13 cellular contexts compared by ENCODE assay signal in the genomic region with DNA sequence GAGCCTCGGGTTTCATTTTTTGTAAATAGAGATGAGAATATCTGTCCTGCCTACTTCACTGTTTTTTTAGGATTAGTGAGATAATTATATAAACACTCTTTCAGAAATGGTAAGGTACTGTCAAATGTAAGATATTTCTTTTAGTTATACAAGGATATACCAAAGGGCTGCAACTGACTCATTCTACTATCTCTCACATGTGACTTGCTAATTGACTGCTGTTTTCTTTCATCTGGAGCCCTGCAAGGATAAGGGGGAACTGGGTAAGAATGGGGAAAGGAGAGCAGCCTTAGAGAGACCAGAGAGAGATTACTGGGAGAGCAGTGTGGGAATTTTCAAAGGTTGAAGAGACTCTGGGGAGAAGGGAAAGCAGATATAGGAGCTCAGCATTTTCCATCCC. TPM values are rescaled to one million over a fixed set of nuclear protein-coding genes. Genes with fewer than 3 reads are reported as not detected.
DNase-seq lines count a peak whose midpoint lies in the region; ATAC-seq and TF ChIP-seq lines count a peak whose summit lies in the region.
"Had no signal": no experiment of that assay in that cellular context is flagged by ENCODE, and none has a peak within 500 bp of the region (broad histone marks: within the 10 kb centered on the region; RNA-seq: fewer than 3 reads in every experiment).

No MANE protein-coding gene starts in this region.

- peaks cover 55% of the 10 kb centered on the region for H4K20me1 ChIP-seq in OCI-LY3 (ENCODE audit: insufficient read depth, low read length)

- H3K4me3 Mint-ChIP-seq in endodermal cell (no peak overlapping the region), neural crest cell (no peak overlapping the region)

- H3K27me3 Mint-ChIP-seq in endodermal cell (ENCODE audit: insufficient read depth) (no peaks in the 10 kb centered on the region), neural crest cell (ENCODE audit: low read depth) (no peaks in the 10 kb centered on the region)

- no peak overlapping the region for H2AFZ ChIP-seq in OCI-LY3 (ENCODE audit: low read depth, low read length)

- H3K27me3 ChIP-seq in OCI-LY3 (ENCODE audit: low read depth, low read length) (no peaks in the 10 kb centered on the region), endodermal cell (ENCODE audit: control insufficient read depth, insufficient read depth, low read length, poor library complexity, severe bottlenecking) (no peaks in the 10 kb centered on the region)

- H3K36me3 Mint-ChIP-seq in endodermal cell (ENCODE audit: low read depth) (peaks cover 40% of the 10 kb centered on the region), neural crest cell (ENCODE audit: low read depth) (peaks cover 2% of the 10 kb centered on the region)

- in situ Hi-C loops in ACHN (cut with HindIII; ENCODE audit: low pct_ligation_motif_present, low pct_unique_long_range_greater_than_20kb, low sequenced_read_pairs) = no loop called here

- H3K27ac Mint-ChIP-seq in endodermal cell (peak overlapping the region; percentile 54), neural crest cell (ENCODE audit: unreplicated experiment) (peak overlapping the region; percentile 48)

- H3K4me3 ChIP-seq in OCI-LY3 (ENCODE audit: low read length) = no peak overlapping the region
- H3K4me3 ChIP-seq in endodermal cell (ENCODE audit: low read length) = no peak overlapping the region

- H3K79me2 ChIP-seq in OCI-LY3 (ENCODE audit: low read length) = peaks cover 75% of the 10 kb centered on the region

- H3K4me1 ChIP-seq in OCI-LY3 (ENCODE audit: low read length) = peaks cover 10% of the 10 kb centered on the region
- no peaks in the 10 kb centered on the region for H3K4me1 ChIP-seq in endodermal cell (ENCODE audit: control insufficient read depth, insufficient read depth, low read length)

- H3K9me3 Mint-ChIP-seq in endodermal cell = peaks cover 3% of the 10 kb centered on the region
- H3K9me3 Mint-ChIP-seq in neural crest cell = no peaks in the 10 kb centered on the region

- H3K4me2 ChIP-seq in OCI-LY3 (ENCODE audit: low read length) = peak overlapping the region; percentile 15

- TF ChIP-seq CTCF in OCI-LY3 (IDR thresholded peaks at IDR 0.05; ENCODE audit: low read depth, low read length) (no peak), endodermal cell (conservative IDR thresholded peaks at IDR 0.05) (no peak), neural crest cell (conservative IDR thresholded peaks at IDR 0.05) (no peak)

- H3K9me3 ChIP-seq in OCI-LY3 (ENCODE audit: insufficient read depth, low read length) = no peaks in the 10 kb centered on the region
- H3K9me3 ChIP-seq in endodermal cell (ENCODE audit: control insufficient read depth, low read length) = peaks cover 13% of the 10 kb centered on the region

- no peak for ATAC-seq in GM21381 (IDR thresholded peaks at IDR 0.05; ENCODE audit: unreplicated experiment)
- ATAC-seq in GM21619 (IDR thresholded peaks at IDR 0.05; ENCODE audit: unreplicated experiment) = no peak

- H3K27ac ChIP-seq in OCI-LY3 (ENCODE audit: low read length) (0 out of 2 replicates have a peak overlapping the region, but pooled peaks have one; percentile 6), endodermal cell (ENCODE audit: low read depth, low read length) (no peak overlapping the region)
- H3K27ac ChIP-seq: HL-60 had no signal

- peak; percentile 31 for DNase-seq in EL
- DNase-seq in endodermal cell = no peak
- no peak for DNase-seq in neural crest cell (ENCODE audit: low read depth, low spot score)
- DNase-seq in SHP77 treated with DMSO at 0.1 percent for 48 hours (lab: John Stamatoyannopoulos, UW) = no peak
- DNase-seq in ACHN = no peak
- DNase-seq: activated CD4-positive, CD25-positive, alpha-beta regulatory T cell treated with anti-CD3 and anti-CD28 coated beads, Interleukin-2, amount 50 U/mL, for 72 hours; NCI-H1048; NCI-H524; stimulated activated CD8-positive, alpha-beta memory T cell treated with anti-CD3 and anti-CD28 coated beads, Interleukin-4, amount 100 ng/mL, for 48 hours had no signal

- H3K36me3 ChIP-seq in OCI-LY3 (replicated peaks; ENCODE audit: low read depth, low read length) (peaks cover 14% of the 10 kb centered on the region), endodermal cell (ENCODE audit: control insufficient read depth, insufficient read depth, low read length) (peaks cover 20% of the 10 kb centered on the region)

- 60 to 100% methylated on average over 1 of the region's 1 CpG for WGBS in endodermal cell (ENCODE audit: insufficient coverage in 1 of 2, insufficient read length in 1 of 2), 2 experiments

- H3K4me1 Mint-ChIP-seq in endodermal cell = peaks cover 22% of the 10 kb centered on the region
- peaks cover 9% of the 10 kb centered on the region for H3K4me1 Mint-ChIP-seq in neural crest cell

- H3K9ac ChIP-seq in OCI-LY3 (ENCODE audit: low read length) (no peak overlapping the region), endodermal cell (ENCODE audit: extremely low read depth, low read length, poor library complexity, severe bottlenecking) (no peak overlapping the region)

RNA-seq across cellular contexts. Expression of gene WDR20, which starts 15.5 kb away (rescaled TPM):
- total RNA-seq in endodermal cell = 10 to 100 TPM; 33.8 to 37.6 TPM
- 18.5 TPM for polyA plus RNA-seq in endodermal cell (2013, experiment 1 of 2)
- 15.9 TPM for polyA plus RNA-seq in endodermal cell (2013, experiment 2 of 2)
- total RNA-seq in neural crest cell = 28.2 and 30.2 TPM in 2 replicates
